Comparison of ENCODE assay signal across 9 cellular contexts in genomic region chr2:125471963-125472362, GRCh38.
DNase-seq lines count a peak whose midpoint lies in the region; ATAC-seq, FAIRE-seq and TF ChIP-seq lines count a peak whose summit lies in the region.
"Had no signal": no experiment of that assay in that cellular context is flagged by ENCODE, and none has a peak within 500 bp of the region (broad histone marks: within the 10 kb centered on the region; RNA-seq: fewer than 3 reads in every experiment).

No MANE protein-coding gene starts in this region.

- H2BK15ac ChIP-seq in H1 (ENCODE audit: low read length): no peak overlapping the region

- no peak overlapping the region for H3K56ac ChIP-seq in H1 (replicated peaks; ENCODE audit: insufficient read length, low read depth, low read length)

- intact Hi-C loops in cardiac septum (cut with DNase I): no loop called here

- H3K4me3 ChIP-seq in H1 (ENCODE audit: extremely low read depth in 1 of 4, insufficient read depth in 2 of 4, low read depth in 3 of 4, low read length in 4 of 4): no peak overlapping the region

- no peak overlapping the region for H3K4ac ChIP-seq in H1 (replicated peaks; ENCODE audit: insufficient read length, low read depth, low read length)

- peaks cover 0 to 2% (median 0%) of the 10 kb centered on the region in 4 experiments; a peak in 1 of 7 replicates for H3K4me1 ChIP-seq in H1 (replicated peaks in 1 of 4; ENCODE audit: control insufficient read depth in 3 of 4, insufficient read depth in 4 of 4, low read length in 3 of 4)

- H3K36me3 ChIP-seq in H1 (ENCODE audit: control insufficient read depth in 2 of 4, insufficient read depth in 4 of 4, low read length in 3 of 4): no peaks in the 10 kb centered on the region

- H4K91ac ChIP-seq in H1 (replicated peaks; ENCODE audit: insufficient read length, low read length): no peak overlapping the region

- H3K27ac ChIP-seq in 22Rv1 (no peak overlapping the region), H1 (ENCODE audit: low read depth, low read length) (no peak overlapping the region)

- H2BK12ac ChIP-seq in H1 (ENCODE audit: low read depth, low read length): no peak overlapping the region

- TF ChIP-seq EP300 in H1 (IDR thresholded peaks at IDR 0.05; ENCODE audit: borderline replicate concordance in 1 of 2, low read depth in 2 of 2, low read length in 2 of 2): no peak

- H2AK5ac ChIP-seq in H1 (ENCODE audit: low read depth, low read length): no peak overlapping the region

- H2BK5ac ChIP-seq in H1 (ENCODE audit: low read depth, low read length): no peak overlapping the region; the same call in 1 of the 2 replicates

- TF ChIP-seq RAD21 in H1 (IDR thresholded peaks at IDR 0.05 in 1 of 2, conservative IDR thresholded peaks at IDR 0.05 in 1 of 2; ENCODE audit: low read depth in 2 of 2, low read length in 2 of 2): peak; percentile 87 to 89

- POLR2A ChIA-PET in H1 (lab: Charles Lee; ENCODE audit: partially characterized antibody): no interaction called here

- FAIRE-seq in H1 (lab: Jason Lieb, UNC): no peak

- WGBS in H1 (ENCODE audit: extremely low coverage in 1 of 2, insufficient coverage in 1 of 2, insufficient read length in 1 of 2, insufficient replicate concordance in 2 of 2, low coverage in 1 of 2, low lambda C conversion rate in 2 of 2, missing lambda C conversion rate in 1 of 2), 2 experiments: 70% methylated on average over 12 of the region's 12 CpGs; no CpG with 5 or more reads in 1 of the 2 experiments

- H2BK120ac ChIP-seq in H1 (replicated peaks; ENCODE audit: low read depth, low read length): no peak overlapping the region

- H3K79me1 ChIP-seq in H1 (ENCODE audit: low read depth, low read length): no peaks in the 10 kb centered on the region

- H3K18ac ChIP-seq in H1 (ENCODE audit: extremely low read depth, low read length): no peak overlapping the region

- CTCF ChIA-PET in H1 (lab: Charles Lee; ENCODE audit: partially characterized antibody): interaction anchor here (0.8 to 2.1 kb wide), 9 partner anchors 26 to 716 kb away, joined by 3 to 6 read pairs (median 3); no protein-coding TSS in a partner anchor

- peaks cover 3% of the 10 kb centered on the region in 2 experiments; a peak in 2 of 4 replicates for H3K9me3 ChIP-seq in H1 (ENCODE audit: insufficient read depth in 2 of 2, low read depth in 1 of 2, low read length in 1 of 2)

- H4K20me1 ChIP-seq in H1 (replicated peaks in 1 of 2; ENCODE audit: control insufficient read depth in 1 of 2, insufficient read depth in 2 of 2, low read length in 2 of 2): no peaks in the 10 kb centered on the region

- no peaks in the 10 kb centered on the region for H3K79me2 ChIP-seq in H1 (ENCODE audit: control insufficient read depth in 1 of 2, insufficient read depth in 2 of 2, low read length in 2 of 2)

- H3K23ac ChIP-seq in H1 (ENCODE audit: insufficient read length): no peak overlapping the region

- ATAC-seq in GM18520 (IDR thresholded peaks at IDR 0.05; ENCODE audit: unreplicated experiment) (peak; percentile 75), HG02588 (IDR thresholded peaks at IDR 0.05; ENCODE audit: unreplicated experiment) (no peak), GM18907 (IDR thresholded peaks at IDR 0.05; ENCODE audit: unreplicated experiment) (no peak)

- no peak for TF ChIP-seq POLR2A in H1 (IDR thresholded peaks at IDR 0.05; ENCODE audit: control extremely low read depth in 1 of 2, low read depth in 2 of 2, low read length in 2 of 2)

- no peak overlapping the region for H3K9ac ChIP-seq in H1 (replicated peaks in 1 of 4; ENCODE audit: extremely low read depth in 1 of 4, low read depth in 3 of 4, low read length in 3 of 4)

- no peak overlapping the region for H2AFZ ChIP-seq in H1 (ENCODE audit: low read length)

- H3K4me2 ChIP-seq in H1 (ENCODE audit: insufficient read depth in 1 of 2, low read depth in 2 of 2, low read length in 2 of 2): no peak overlapping the region

- no peak overlapping the region for H4K5ac ChIP-seq in H1 (ENCODE audit: insufficient read length, low read depth, low read length)

- H3K27me3 ChIP-seq in H1 (replicated peaks in 1 of 4; ENCODE audit: control insufficient read depth in 3 of 4, extremely low read depth in 1 of 4, insufficient read depth in 3 of 4, low read length in 3 of 4): peaks cover 0 to 1% (median 0%) of the 10 kb centered on the region in 4 experiments; a peak in 1 of 7 replicates

- H3K14ac ChIP-seq in H1 (ENCODE audit: insufficient read length): no peak overlapping the region

- DNase-seq in HT-29 (ENCODE audit: low spot score) (peak; percentile 25), H1 (ENCODE audit: low read depth in 1 of 2, low spot score in 2 of 2) (peak; percentile 50 to 64), cardiac septum (ENCODE audit: low spot score) (no peak), AML-193 (lab: John Stamatoyannopoulos, UW) (no peak)
- DNase-seq: activated B cell treated with CpG ODN at 0.5 μM for 24 hours had no signal

- no peaks in the 10 kb centered on the region for H3K23me2 ChIP-seq in H1 (ENCODE audit: low read depth, low read length)

- H4K8ac ChIP-seq in H1 (ENCODE audit: extremely low read depth, insufficient read depth, low read length): no peak overlapping the region

- peak; percentile 44 for TF ChIP-seq CTCF in 22Rv1 (IDR thresholded peaks at IDR 0.05)
- peak; percentile 75 to 84 (median 76) for TF ChIP-seq CTCF in H1 (IDR thresholded peaks at IDR 0.05; ENCODE audit: control extremely low read depth in 1 of 3, insufficient read depth in 1 of 3, low read depth in 1 of 3, low read length in 3 of 3)

- no peak overlapping the region for H2BK20ac ChIP-seq in H1 (ENCODE audit: low read length)

TF ChIP-seq in H1, 55 proteins besides CTCF, POLR2A, EP300 and RAD21 (continues in another document):
- TF ChIP-seq CTBP2 (IDR thresholded peaks at IDR 0.05; ENCODE audit: borderline replicate concordance, insufficient read depth, insufficient read length, low read length) (no peak), KDM5A (IDR thresholded peaks at IDR 0.05; ENCODE audit: low read length) (no peak), GABPA (IDR thresholded peaks at IDR 0.05; ENCODE audit: borderline replicate concordance, insufficient read depth, low read length) (no peak), CEBPB (IDR thresholded peaks at IDR 0.05; ENCODE audit: low read depth, low read length) (no peak), ATF3 (IDR thresholded peaks at IDR 0.05; ENCODE audit: insufficient read depth, low read depth, low read length) (no peak), BCL11A (IDR thresholded peaks at IDR 0.05; ENCODE audit: low read depth in 2 of 2, low read length in 2 of 2) (no peak), HDAC6 (IDR thresholded peaks at IDR 0.05; ENCODE audit: low read depth, low read length) (no peak), NRF1 (IDR thresholded peaks at IDR 0.05; ENCODE audit: low read depth, low read length) (no peak), ATF2 (IDR thresholded peaks at IDR 0.05; ENCODE audit: low read length) (no peak), KDM4A (IDR thresholded peaks at IDR 0.05; ENCODE audit: low read depth, low read length, severe bottlenecking) (no peak), SP1 (IDR thresholded peaks at IDR 0.05; ENCODE audit: low read depth, low read length) (no peak), SIN3A (conservative IDR thresholded peaks at IDR 0.05 in 1 of 2, IDR thresholded peaks at IDR 0.05 in 1 of 2; ENCODE audit: low read depth in 1 of 2, low read length in 2 of 2) (no peak), ASH2L (IDR thresholded peaks at IDR 0.05; ENCODE audit: low read length) (no peak), CHD2 (IDR thresholded peaks at IDR 0.05; ENCODE audit: low read length) (no peak), TEAD4 (IDR thresholded peaks at IDR 0.05; ENCODE audit: low read depth, low read length) (no peak), KDM1A (IDR thresholded peaks at IDR 0.05; ENCODE audit: borderline replicate concordance, low read length) (no peak), TAF7 (optimal IDR thresholded peaks at IDR 0.05; ENCODE audit: borderline replicate concordance, low read depth, low read length) (no peak), SIRT6 (IDR thresholded peaks at IDR 0.05; ENCODE audit: low read length) (no peak)
- TF ChIP-seq, protein P1, sequence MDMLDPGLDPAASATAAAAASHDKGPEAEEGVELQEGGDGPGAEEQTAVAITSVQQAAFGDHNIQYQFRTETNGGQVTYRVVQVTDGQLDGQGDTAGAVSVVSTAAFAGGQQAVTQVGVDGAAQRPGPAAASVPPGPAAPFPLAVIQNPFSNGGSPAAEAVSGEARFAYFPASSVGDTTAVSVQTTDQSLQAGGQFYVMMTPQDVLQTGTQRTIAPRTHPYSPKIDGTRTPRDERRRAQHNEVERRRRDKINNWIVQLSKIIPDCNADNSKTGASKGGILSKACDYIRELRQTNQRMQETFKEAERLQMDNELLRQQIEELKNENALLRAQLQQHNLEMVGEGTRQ (IDR thresholded peaks at IDR 0.05; ENCODE audit: low read length): no peak

Comparison
In these comparisons a context has a peak if more than half of its experiments do, and no peak if none do; other contexts are left out.
1. DNase-seq: peak in HT-29 (single experiment) and H1 (2 of 2); none in cardiac septum (single experiment) and AML-193 (0 of 2).